Comparison of ENCODE assay signal across 3 cellular contexts in genomic region chr10:75678527-75678926, GRCh38.
"Had no signal": no experiment of that assay in that cellular context is flagged by ENCODE, and none has a peak within 500 bp of the region (broad histone marks: within the 10 kb centered on the region; RNA-seq: fewer than 3 reads in every experiment).

No MANE protein-coding gene starts in this region.

- H3K4me3 ChIP-seq: GM12878 had no signal

- DNase-seq: GDM1, GF-D8 had no signal

- ATAC-seq: GM12878 had no signal
